24 cellular contexts compared by ENCODE assay signal in the genomic region with DNA sequence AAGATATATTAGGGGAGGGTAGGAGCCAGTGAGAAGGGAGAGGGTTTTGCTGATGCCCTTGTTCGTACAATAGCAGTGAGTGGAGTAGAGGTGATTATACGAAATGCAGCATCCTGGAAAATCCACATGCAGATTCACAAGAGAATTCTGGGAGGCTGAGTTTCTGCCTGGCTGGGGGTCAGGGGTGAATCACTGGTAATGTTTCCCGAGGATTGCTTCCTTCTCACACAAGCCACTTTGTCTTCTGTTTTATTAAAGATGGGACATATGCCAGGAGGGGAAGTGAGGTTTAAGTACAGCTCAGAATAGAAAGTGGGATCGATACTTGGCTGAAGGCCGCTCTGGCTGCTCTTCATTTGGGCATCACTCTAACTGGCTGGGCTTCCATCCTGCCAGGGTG.
"Had no signal": no experiment of that assay in that cellular context is flagged by ENCODE, and none has a peak within 500 bp of the region (broad histone marks: within the 10 kb centered on the region; RNA-seq: fewer than 3 reads in every experiment).

No MANE protein-coding gene starts in this region.

- H3K27ac ChIP-seq: ascending aorta, colonic mucosa, esophagus squamous epithelium, gastroesophageal sphincter, heart left ventricle, neutrophil, ovary, prostate gland, right atrium auricular region, upper lobe of right lung, VCaP had no signal

- H3K9me3 Mint-ChIP-seq: activated CD4-positive, alpha-beta T cell treated with anti-CD3 and anti-CD28 coated beads, Interleukin-2, amount 10 ng/mL, durations not matched to agents 7 days and 5 days; nephron had no signal

- H3K4me3 Mint-ChIP-seq: activated CD4-positive, alpha-beta T cell treated with anti-CD3 and anti-CD28 coated beads, Interleukin-2, amount 10 ng/mL, durations not matched to agents 7 days and 5 days; activated CD8-positive, alpha-beta T cell treated with anti-CD3 and anti-CD28 coated beads, Interleukin-2, amount 10 ng/mL, durations not matched to agents 7 days and 5 days; central memory CD8-positive, alpha-beta T cell; effector memory CD8-positive, alpha-beta T cell; nephron; T-helper 2 cell treated with Interferon-gamma antibody and Interleukin-4, amounts not matched to agents 5 μg/mL and 100 μg/mL, for 36 hours had no signal

- DNase-seq: activated CD4-positive, alpha-beta T cell treated with anti-CD3 and anti-CD28 coated beads, Interleukin-2, amount 10 ng/mL, durations not matched to agents 7 days and 5 days; activated CD8-positive, alpha-beta T cell treated with anti-CD3 and anti-CD28 coated beads, Interleukin-2, amount 10 ng/mL, durations not matched to agents 7 days and 5 days; colonic mucosa; dorsolateral prefrontal cortex; effector memory CD8-positive, alpha-beta T cell; esophagus squamous epithelium; heart left ventricle; left cardiac atrium; mesenchymal stem cell; ovary; stimulated activated CD4-positive, alpha-beta T cell treated with anti-CD3 and anti-CD28 coated beads, Interleukin-4, amount 100 ng/mL, for 24 hours; stimulated activated naive CD4-positive, alpha-beta T cell treated with Interleukin-2 at 50 U/mL for 16 hours; upper lobe of right lung had no signal

- H3K36me3 ChIP-seq: ascending aorta, colonic mucosa, esophagus squamous epithelium, gastroesophageal sphincter, heart left ventricle, neutrophil, ovary, prostate gland, right atrium auricular region, upper lobe of right lung had no signal

- ATAC-seq: activated CD4-positive, CD25-positive, alpha-beta regulatory T cell treated with anti-CD3 and anti-CD28 coated beads, Interleukin-2, amount 50 U/mL, for 24 hours; activated CD8-positive, alpha-beta T cell treated with anti-CD3 and anti-CD28 coated beads, Interleukin-2, amount 10 ng/mL, durations not matched to agents 7 days and 5 days; activated naive CD4-positive, alpha-beta T cell treated with anti-CD3 and anti-CD28 coated beads, Interleukin-2, amount 50 U/mL, for 72 hours; effector memory CD8-positive, alpha-beta T cell; gastroesophageal sphincter; heart left ventricle; left cardiac atrium; upper lobe of right lung had no signal

- H3K4me1 ChIP-seq: ascending aorta, colonic mucosa, gastroesophageal sphincter, heart left ventricle, prostate gland, right atrium auricular region, upper lobe of right lung had no signal

- H3K4me3 ChIP-seq: ascending aorta, colonic mucosa, dorsolateral prefrontal cortex, esophagus squamous epithelium, gastroesophageal sphincter, heart left ventricle, ovary, prostate gland, right atrium auricular region, upper lobe of right lung had no signal

- H3K9me3 ChIP-seq: ascending aorta, colonic mucosa, esophagus squamous epithelium, neutrophil, ovary, prostate gland, upper lobe of right lung had no signal

- H3K27me3 ChIP-seq: ascending aorta, colonic mucosa, dorsolateral prefrontal cortex, esophagus squamous epithelium, gastroesophageal sphincter, heart left ventricle, neutrophil, ovary, right atrium auricular region, upper lobe of right lung had no signal

- H3K27ac Mint-ChIP-seq: activated CD4-positive, alpha-beta T cell treated with anti-CD3 and anti-CD28 coated beads, Interleukin-2, amount 10 ng/mL, durations not matched to agents 7 days and 5 days; activated CD8-positive, alpha-beta T cell treated with anti-CD3 and anti-CD28 coated beads, Interleukin-2, amount 10 ng/mL, durations not matched to agents 7 days and 5 days; activated naive CD4-positive, alpha-beta T cell treated with anti-CD3 and anti-CD28 coated beads, Interleukin-2, amount 50 U/mL, for 72 hours; effector memory CD8-positive, alpha-beta T cell; nephron; T-helper 2 cell treated with Interferon-gamma antibody and Interleukin-4, amounts not matched to agents 5 μg/mL and 100 μg/mL, for 36 hours had no signal

- H3K27me3 Mint-ChIP-seq: activated CD4-positive, alpha-beta T cell treated with anti-CD3 and anti-CD28 coated beads, Interleukin-2, amount 10 ng/mL, durations not matched to agents 7 days and 5 days; central memory CD8-positive, alpha-beta T cell; effector memory CD8-positive, alpha-beta T cell had no signal

- H3K4me1 Mint-ChIP-seq: activated CD4-positive, alpha-beta T cell treated with anti-CD3 and anti-CD28 coated beads, Interleukin-2, amount 10 ng/mL, durations not matched to agents 7 days and 5 days; central memory CD8-positive, alpha-beta T cell; nephron had no signal

- H3K36me3 Mint-ChIP-seq: activated naive CD4-positive, alpha-beta T cell treated with anti-CD3 and anti-CD28 coated beads, Interleukin-2, amount 50 U/mL, for 72 hours had no signal
